ENCODE assay signal across 9 cellular contexts in genomic region chr12:125773033-125773432, GRCh38.
DNase-seq lines count a peak whose midpoint lies in the region; ATAC-seq and TF ChIP-seq lines count a peak whose summit lies in the region.
"Had no signal": no experiment of that assay in that cellular context is flagged by ENCODE, and none has a peak within 500 bp of the region (broad histone marks: within the 10 kb centered on the region; RNA-seq: fewer than 3 reads in every experiment).

No MANE protein-coding gene starts in this region.

- 0 out of 2 replicates have a peak, but pooled peaks have one; percentile 26 for TF ChIP-seq CTCF in WTC11 (IDR thresholded peaks at IDR 0.05)

- CTCF ChIA-PET in WTC11 (lab: Charles Lee) = interaction anchor here (0.6 to 1.0 kb wide), 2 partner anchors 590 to 608 kb away, joined by 3 to 5 read pairs; no protein-coding TSS in a partner anchor

- DNase-seq in NCI-H1105 treated with DMSO at 0.1 percent for 48 hours (lab: John Stamatoyannopoulos, UW) = peak; percentile 12
- no peak for DNase-seq in NCI-H1105 (lab: John Stamatoyannopoulos, UW)
- DNase-seq in HT-29 (ENCODE audit: low spot score) = peak; percentile 46
- peak; percentile 32 for DNase-seq in WTC11 (ENCODE audit: low spot score)
- DNase-seq in stimulated activated CD4-positive, alpha-beta T cell treated with anti-CD3 and anti-CD28 coated beads, TNF-alpha, amount 100 ng/mL, for 48 hours (ENCODE audit: low read depth in 3 of 3) = peak in 2 of 3 donors; percentile 0 to 12
- DNase-seq: activated B cell treated with CpG ODN at 0.5 μM for 24 hours had no signal

- peak; percentile 77 for ATAC-seq in GM18519 (IDR thresholded peaks at IDR 0.05; ENCODE audit: low FRiP score, unreplicated experiment)
- peak; percentile 76 for ATAC-seq in WTC11
- no peak for ATAC-seq in HG02840 (IDR thresholded peaks at IDR 0.05; ENCODE audit: low FRiP score, unreplicated experiment)
- ATAC-seq in HG03196 (IDR thresholded peaks at IDR 0.05; ENCODE audit: unreplicated experiment) = no peak

- peaks cover 64% of the 10 kb centered on the region for H3K36me3 Mint-ChIP-seq in WTC11

- H3K27me3 Mint-ChIP-seq in WTC11 (ENCODE audit: low read depth) = peaks cover 17% of the 10 kb centered on the region
- H3K27me3 Mint-ChIP-seq: activated B cell treated with CpG ODN at 0.5 μM for 24 hours had no signal

- POLR2A ChIA-PET in WTC11 (lab: Charles Lee) = no interaction called here

- H3K4me3 Mint-ChIP-seq in WTC11 = no peak overlapping the region
- H3K4me3 Mint-ChIP-seq: activated B cell treated with CpG ODN at 0.5 μM for 24 hours had no signal

- no peaks in the 10 kb centered on the region for H3K4me1 Mint-ChIP-seq in WTC11
- H3K4me1 Mint-ChIP-seq: activated B cell treated with CpG ODN at 0.5 μM for 24 hours had no signal

- no peak overlapping the region for H3K27ac Mint-ChIP-seq in WTC11
- H3K27ac Mint-ChIP-seq: activated B cell treated with CpG ODN at 0.5 μM for 24 hours had no signal

- peaks cover 80% of the 10 kb centered on the region for H3K9me3 Mint-ChIP-seq in WTC11
- H3K9me3 Mint-ChIP-seq: activated B cell treated with CpG ODN at 0.5 μM for 24 hours had no signal

TF ChIP-seq in WTC11, 78 proteins besides CTCF, POLR2A, EP300 and RAD21:
- TF ChIP-seq NR2C2 (CRISPR knock-in tag; IDR thresholded peaks at IDR 0.05) = no peak
- 0 out of 2 replicates have a peak, but pooled peaks have one; percentile 13 for TF ChIP-seq USF2 (CRISPR knock-in tag; IDR thresholded peaks at IDR 0.05)
- no peak for TF ChIP-seq ZNF425 (CRISPR knock-in tag; conservative IDR thresholded peaks at IDR 0.05)
- no peak for TF ChIP-seq IRF1 (CRISPR knock-in tag; IDR thresholded peaks at IDR 0.05)
- peak; percentile 51; the same call in 1 of the 2 replicates for TF ChIP-seq MAX (CRISPR knock-in tag; IDR thresholded peaks at IDR 0.05)

Comparison
In these comparisons a context has a peak if more than half of its experiments do, and no peak if none do; other contexts are left out.
1. ATAC-seq: peak in GM18519 (single experiment) and WTC11 (single experiment); none in HG02840 (single experiment) and HG03196 (single experiment).